Comparison of ENCODE assay signal across 8 cellular contexts in the genomic region with DNA sequence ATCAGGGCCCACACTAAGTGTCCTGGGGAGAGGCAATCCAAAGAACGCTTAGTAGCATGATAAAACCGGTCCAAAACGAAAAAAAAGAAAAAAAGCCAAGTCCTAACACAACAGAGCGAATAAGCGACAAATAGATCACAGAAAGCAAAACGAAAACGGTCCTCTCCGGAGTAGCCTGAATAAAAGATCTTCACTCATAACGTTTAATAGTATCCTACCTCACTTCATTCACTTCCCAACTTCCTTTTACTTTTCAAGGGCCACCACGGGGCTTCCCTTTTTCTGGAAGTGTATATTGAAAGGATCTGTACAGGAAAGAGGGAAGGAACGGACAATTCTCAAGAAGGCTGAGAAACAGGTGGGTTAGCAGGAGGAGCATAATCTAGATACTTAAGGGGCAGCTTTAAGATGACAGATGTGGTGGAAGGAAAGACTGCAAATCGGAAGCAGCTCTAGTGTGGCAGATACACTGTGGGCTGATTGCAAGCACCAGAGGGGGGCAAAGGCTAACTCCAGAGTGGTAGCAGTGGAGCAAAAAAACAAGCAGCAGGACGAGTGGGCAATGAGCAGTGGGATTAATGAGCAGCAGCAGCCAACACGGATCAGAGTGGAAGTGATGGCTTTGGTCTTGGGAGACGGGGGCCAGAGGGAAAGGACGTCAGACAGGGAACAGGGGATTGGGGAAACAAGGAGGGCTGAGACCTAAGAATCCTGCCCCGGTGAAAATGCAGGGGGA. TPM values are rescaled to one million over a fixed set of nuclear protein-coding genes. Genes with fewer than 3 reads are reported as not detected.
DNase-seq lines count a peak whose midpoint lies in the region; ATAC-seq and TF ChIP-seq lines count a peak whose summit lies in the region.

No MANE protein-coding gene starts in this region.

- WGBS in right lobe of liver (ENCODE audit: insufficient coverage, low coverage, low lambda C conversion rate, missing lambda C conversion rate) = under 1% methylated on average over 17 of the region's 17 CpGs
- 1 to 2% (median 1%) methylated on average over 17 of the region's 17 CpGs for WGBS in stomach, 5 donors

- TF ChIP-seq EP300 in stomach (IDR thresholded peaks at IDR 0.05) = no peak

- H3K4me1 ChIP-seq in A673 (ENCODE audit: insufficient read depth, low read length, poor library complexity, severe bottlenecking) = peaks cover 13% of the 10 kb centered on the region
- H3K4me1 ChIP-seq in right lobe of liver = peaks cover 0 to 21% (median 4%) of the 10 kb centered on the region in 4 donors
- peaks cover 23 to 54% (median 47%) of the 10 kb centered on the region in 4 donors for H3K4me1 ChIP-seq in stomach

- intact Hi-C loops in A673 (cut with micrococcal nuclease; ENCODE audit: unreplicated experiment) (no loop called here), right lobe of liver (cut with DNase I) (no loop called here), stomach (cut with DNase I; ENCODE audit: low total_unique reads) (no loop called here)

- peak; percentile 29 for ATAC-seq in HG03342 (IDR thresholded peaks at IDR 0.05; ENCODE audit: unreplicated experiment)
- peak; percentile 12 to 45 (median 21) for ATAC-seq in right lobe of liver
- no peak for ATAC-seq in HG03095 (IDR thresholded peaks at IDR 0.05; ENCODE audit: unreplicated experiment)

- peak; percentile 42 for DNase-seq in A673 (ENCODE audit: low spot score)
- DNase-seq in SK-N-DZ (ENCODE audit: low spot score) = peak; percentile 49
- peak; percentile 50 for DNase-seq in choroid plexus epithelial cell (ENCODE audit: low read depth)
- peak in 1 of 3 donors; percentile 50 for DNase-seq in right lobe of liver
- DNase-seq in stomach = no peak

- no peaks in the 10 kb centered on the region for H3K36me3 ChIP-seq in A673 (ENCODE audit: insufficient read depth, low read length, poor library complexity, severe bottlenecking)
- H3K36me3 ChIP-seq in right lobe of liver = no peaks in the 10 kb centered on the region
- no peaks in the 10 kb centered on the region for H3K36me3 ChIP-seq in stomach

- H3K27me3 ChIP-seq in A673 (replicated peaks; ENCODE audit: insufficient read depth, low read depth, low read length, poor library complexity) (no peaks in the 10 kb centered on the region), right lobe of liver (no peaks in the 10 kb centered on the region), stomach (no peaks in the 10 kb centered on the region)

- POLR2A ChIA-PET in A673 (lab: Charles Lee; ENCODE audit: low non-redundant PET) = interaction anchor here (0.6 kb wide), 1 partner anchor 124 kb away, joined by 5 read pairs; no protein-coding TSS in a partner anchor

- H3K4me3 ChIP-seq in A673 (ENCODE audit: low read depth, low read length, poor library complexity, severe bottlenecking) (peak overlapping the region; percentile 82), GM08714 (ENCODE audit: low read length) (peak overlapping the region; percentile 94), choroid plexus epithelial cell (ENCODE audit: low read depth, low read length) (peak overlapping the region; percentile 95), right lobe of liver (peak overlapping the region; percentile 75 to 79 (median 79)), stomach (peak overlapping the region; percentile 65 to 96 (median 85))

- H3K9me3 ChIP-seq in A673 (ENCODE audit: low read depth, low read length, poor library complexity, severe bottlenecking) = no peaks in the 10 kb centered on the region
- no peaks in the 10 kb centered on the region for H3K9me3 ChIP-seq in right lobe of liver
- no peaks in the 10 kb centered on the region for H3K9me3 ChIP-seq in stomach

- H3K27ac ChIP-seq in A673 (ENCODE audit: low read depth, low read length, poor library complexity, severe bottlenecking) (peak overlapping the region; percentile 95), right lobe of liver (peak overlapping the region; percentile 80 to 89 (median 83)), stomach (peak overlapping the region; percentile 92 to 96 (median 93))

- no peak for TF ChIP-seq CTCF in A673 (conservative IDR thresholded peaks at IDR 0.05; ENCODE audit: low read depth, low read length)
- TF ChIP-seq CTCF in choroid plexus epithelial cell (conservative IDR thresholded peaks at IDR 0.05; ENCODE audit: low read depth, low read length) = no peak
- TF ChIP-seq CTCF in right lobe of liver (IDR thresholded peaks at IDR 0.05) = no peak
- no peak for TF ChIP-seq CTCF in stomach (IDR thresholded peaks at IDR 0.05)

- CTCF ChIA-PET in A673 (lab: Charles Lee) = interaction anchor here (0.6 to 0.7 kb wide), 2 partner anchors 89 to 173 kb away, joined by 5 read pairs; no protein-coding TSS in a partner anchor

- TF ChIP-seq POLR2A in right lobe of liver (IDR thresholded peaks at IDR 0.05) (no peak), stomach (IDR thresholded peaks at IDR 0.05) (no peak)

- BruUV-seq in A673 (replicated peaks; lab: Mats Ljungman, UMichigan) = no TSS peak

RNA-seq across cellular contexts. Expression of gene CNOT4, which starts 0.9 kb away (rescaled TPM):
- 24.1 and 24.6 TPM in 2 replicates for total RNA-seq in A673 (2021)
- polyA plus RNA-seq in SK-N-DZ (2014; cell fraction: cytosol; rRNA removed) = 5.3 and 7.5 TPM in 2 replicates
- 3.6 and 4.3 TPM in 2 replicates for polyA plus RNA-seq in SK-N-DZ (2014; cell fraction: nucleus; rRNA removed)
- 10 to 100 TPM in 3 of 6 experiments, 1 to 10 TPM in 3; 9.1 to 14.1 (median 11.0) TPM for total RNA-seq in right lobe of liver
- 10 to 100 TPM in 4 of 5 donors, 1 to 10 TPM in 1; 4.6 to 50.2 (median 18.3) TPM for total RNA-seq in stomach
- 1 to 10 TPM; 4.7 to 6.3 (median 5.5) TPM for polyA plus RNA-seq in stomach

RNA-seq across cellular contexts. Expression of gene NUP205, which starts 48.7 kb away (rescaled TPM):
- 146 and 148 TPM in 2 replicates for total RNA-seq in A673 (2021)
- polyA plus RNA-seq in SK-N-DZ (2014; cell fraction: cytosol; rRNA removed) = 101 and 107 TPM in 2 replicates
- polyA plus RNA-seq in SK-N-DZ (2014; cell fraction: nucleus; rRNA removed) = 98.8 and 136 TPM in 2 replicates
- total RNA-seq in right lobe of liver = 10 to 100 TPM; 12.3 to 20.8 (median 16.1) TPM
- 10 to 100 TPM; 13.4 to 63.4 (median 29.1) TPM for total RNA-seq in stomach
- polyA plus RNA-seq in stomach = 10 to 100 TPM; 11.9 to 35.0 (median 16.3) TPM
